ENCODE assay signal across 1 cellular context in the genomic region with DNA sequence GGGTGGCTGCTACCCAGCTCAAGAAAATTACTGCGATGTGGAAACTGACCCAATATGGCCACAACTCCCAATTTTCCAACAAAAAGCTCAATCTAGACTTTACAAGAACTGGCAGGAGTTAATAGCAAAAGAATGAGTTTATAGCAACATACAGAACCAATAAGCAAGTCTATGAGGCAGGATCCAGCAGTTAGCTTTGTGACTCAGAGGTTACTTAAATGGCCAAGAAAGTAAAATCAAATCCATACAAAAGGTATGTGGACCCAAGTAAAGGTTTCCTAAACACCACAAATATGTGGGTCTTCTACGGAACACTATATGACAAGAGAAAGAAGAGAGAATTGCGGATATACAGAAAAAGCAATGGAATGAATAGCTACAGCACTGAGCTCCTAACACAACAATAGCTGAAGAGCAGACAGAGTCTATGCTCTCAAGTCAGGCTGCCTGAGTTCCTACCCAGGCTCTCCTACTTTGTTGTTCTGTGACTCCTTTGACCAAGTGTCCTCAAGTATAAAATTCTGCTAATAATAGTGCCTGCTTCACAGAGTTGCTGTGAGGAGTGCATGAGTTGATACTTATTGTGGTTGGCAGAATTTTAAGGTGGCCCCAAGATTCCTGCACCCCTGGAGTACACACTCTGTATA.
TF ChIP-seq lines count a peak whose summit lies in the region.

No MANE protein-coding gene starts in this region.

TF ChIP-seq in IMR-90, 13 proteins besides CTCF, POLR2A, EP300 and RAD21:
- TF ChIP-seq SMC3 (IDR thresholded peaks at IDR 0.05; ENCODE audit: low read depth, low read length) (no peak), CEBPB (IDR thresholded peaks at IDR 0.05; ENCODE audit: low read depth, low read length) (no peak), MAZ (IDR thresholded peaks at IDR 0.05; ENCODE audit: borderline replicate concordance, low read depth, low read length) (no peak), MAFK (IDR thresholded peaks at IDR 0.05; ENCODE audit: low read depth, low read length) (no peak), MXI1 (IDR thresholded peaks at IDR 0.05; ENCODE audit: borderline replicate concordance, low read depth, low read length) (no peak), RCOR1 (IDR thresholded peaks at IDR 0.05; ENCODE audit: insufficient replicate concordance, low read length) (no peak), NFE2L2 (IDR thresholded peaks at IDR 0.05; ENCODE audit: low read depth, low read length) (no peak), BHLHE40 (IDR thresholded peaks at IDR 0.05; ENCODE audit: low read depth, low read length) (no peak), FOS (IDR thresholded peaks at IDR 0.05; ENCODE audit: low read depth, low read length) (no peak), RFX5 (IDR thresholded peaks at IDR 0.05; ENCODE audit: low read depth, low read length) (no peak), CHD1 (IDR thresholded peaks at IDR 0.05; ENCODE audit: low read depth, low read length) (no peak)
- TF ChIP-seq, protein P1, sequence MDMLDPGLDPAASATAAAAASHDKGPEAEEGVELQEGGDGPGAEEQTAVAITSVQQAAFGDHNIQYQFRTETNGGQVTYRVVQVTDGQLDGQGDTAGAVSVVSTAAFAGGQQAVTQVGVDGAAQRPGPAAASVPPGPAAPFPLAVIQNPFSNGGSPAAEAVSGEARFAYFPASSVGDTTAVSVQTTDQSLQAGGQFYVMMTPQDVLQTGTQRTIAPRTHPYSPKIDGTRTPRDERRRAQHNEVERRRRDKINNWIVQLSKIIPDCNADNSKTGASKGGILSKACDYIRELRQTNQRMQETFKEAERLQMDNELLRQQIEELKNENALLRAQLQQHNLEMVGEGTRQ (IDR thresholded peaks at IDR 0.05; ENCODE audit: low read depth, low read length): no peak
- TF ChIP-seq, protein P2, sequence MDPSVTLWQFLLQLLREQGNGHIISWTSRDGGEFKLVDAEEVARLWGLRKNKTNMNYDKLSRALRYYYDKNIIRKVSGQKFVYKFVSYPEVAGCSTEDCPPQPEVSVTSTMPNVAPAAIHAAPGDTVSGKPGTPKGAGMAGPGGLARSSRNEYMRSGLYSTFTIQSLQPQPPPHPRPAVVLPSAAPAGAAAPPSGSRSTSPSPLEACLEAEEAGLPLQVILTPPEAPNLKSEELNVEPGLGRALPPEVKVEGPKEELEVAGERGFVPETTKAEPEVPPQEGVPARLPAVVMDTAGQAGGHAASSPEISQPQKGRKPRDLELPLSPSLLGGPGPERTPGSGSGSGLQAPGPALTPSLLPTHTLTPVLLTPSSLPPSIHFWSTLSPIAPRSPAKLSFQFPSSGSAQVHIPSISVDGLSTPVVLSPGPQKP (IDR thresholded peaks at IDR 0.05; ENCODE audit: borderline replicate concordance, low read depth, low read length): no peak
